In the genomic region with DNA sequence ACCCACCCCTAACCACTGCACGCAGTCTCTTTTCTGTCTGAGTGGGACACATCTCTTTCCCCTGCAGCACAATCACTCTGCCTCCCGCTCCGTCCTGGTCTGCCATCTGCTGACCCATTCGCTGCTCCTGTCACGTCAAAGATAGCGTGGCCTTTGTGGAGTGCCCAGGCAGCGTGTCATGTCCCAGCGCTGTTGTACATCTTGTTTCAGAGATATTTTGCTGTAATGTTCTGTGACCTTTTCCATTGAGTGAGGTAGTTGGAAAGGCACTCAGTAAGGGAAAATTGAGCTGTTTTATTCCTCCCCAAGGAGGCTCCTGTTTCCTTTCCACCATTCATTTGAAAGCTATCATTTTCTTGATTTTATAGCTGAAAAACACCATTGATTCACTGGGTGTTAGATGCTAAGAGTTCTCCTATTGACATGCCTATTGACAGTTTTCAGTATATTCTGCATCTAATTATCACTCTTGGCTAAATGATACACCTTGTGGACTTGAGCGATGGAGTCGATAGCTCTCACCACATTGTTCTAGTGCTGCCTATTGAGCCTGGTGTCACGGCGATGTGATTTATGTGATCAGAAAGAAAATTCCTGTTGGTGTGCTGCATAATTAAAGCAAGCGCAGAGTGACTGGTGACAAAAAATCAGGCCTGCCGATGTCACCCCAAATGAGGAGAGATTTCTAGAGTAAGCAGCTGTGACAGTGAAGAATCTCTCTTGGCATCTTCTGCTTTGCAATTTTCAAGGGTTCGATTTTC, we compare ENCODE assay signal across 23 cellular contexts.
DNase-seq lines count a peak whose midpoint lies in the region; ATAC-seq, FAIRE-seq and TF ChIP-seq lines count a peak whose summit lies in the region.
"Had no signal": no experiment of that assay in that cellular context is flagged by ENCODE, and none has a peak within 500 bp of the region (broad histone marks: within the 10 kb centered on the region; RNA-seq: fewer than 3 reads in every experiment).

No MANE protein-coding gene starts in this region.

- intact Hi-C loops in Right ventricle myocardium inferior (cut with DNase I): no loop called here
- intact Hi-C loops in left ventricle myocardium inferior (cut with micrococcal nuclease): no loop called here

- H3K27me3 Mint-ChIP-seq in endothelial cell (ENCODE audit: unreplicated experiment): peaks cover 5% of the 10 kb centered on the region
- peaks cover 5% of the 10 kb centered on the region for H3K27me3 Mint-ChIP-seq in neural crest cell (ENCODE audit: low read depth)

- no peak overlapping the region for H3K4me3 ChIP-seq in left ventricle myocardium inferior
- H3K4me3 ChIP-seq: A549, ascending aorta, BLaER1, esophagus squamous epithelium, vagina had no signal

- H3K36me3 Mint-ChIP-seq in endothelial cell (ENCODE audit: low read depth, unreplicated experiment) (no peaks in the 10 kb centered on the region), neural crest cell (ENCODE audit: low read depth) (no peaks in the 10 kb centered on the region)
- H3K36me3 Mint-ChIP-seq: activated naive CD4-positive, alpha-beta T cell treated with anti-CD3 and anti-CD28 coated beads, Interleukin-2, amount 50 U/mL, for 24 hours had no signal

- no peaks in the 10 kb centered on the region for H3K9me3 ChIP-seq in left ventricle myocardium inferior (replicated peaks)
- H3K9me3 ChIP-seq: A549, ascending aorta, BLaER1, esophagus squamous epithelium, vagina had no signal

- DNase-seq in Right ventricle myocardium inferior (ENCODE audit: missing footprints) (no peak), left ventricle myocardium inferior (no peak), endothelial cell (ENCODE audit: low spot score) (no peak), neural crest cell (ENCODE audit: low read depth, low spot score) (no peak), urothelium cell line (ENCODE audit: low spot score) (no peak), KG1 (lab: John Stamatoyannopoulos, UW) (no peak), NCI-H2029 treated with DMSO at 0.1 percent for 48 hours (lab: John Stamatoyannopoulos, UW) (no peak), RCC 7860 (ENCODE audit: low spot score) (no peak)
- DNase-seq: activated CD4-positive, alpha-beta T cell treated with anti-CD3 and anti-CD28 coated beads for 1 hour; activated T-cell treated with anti-CD3 and anti-CD28 coated beads, Interleukin-2, amount 50 U/mL, for 72 hours; effector CD8-positive, alpha-beta T cell; esophagus squamous epithelium; Kasumi-1; NCI-H1105; NCI-H510A; retina had no signal

- no peaks in the 10 kb centered on the region for H3K36me3 ChIP-seq in left ventricle myocardium inferior
- H3K36me3 ChIP-seq: ascending aorta, BLaER1, esophagus squamous epithelium, vagina had no signal

- H3K9me3 Mint-ChIP-seq in endothelial cell (ENCODE audit: unreplicated experiment) (no peaks in the 10 kb centered on the region), neural crest cell (peaks cover 2% of the 10 kb centered on the region)
- H3K9me3 Mint-ChIP-seq: activated naive CD4-positive, alpha-beta T cell treated with anti-CD3 and anti-CD28 coated beads, Interleukin-2, amount 50 U/mL, for 24 hours; activated T-cell treated with anti-CD3 and anti-CD28 coated beads, Interleukin-2, amount 50 U/mL, for 72 hours had no signal

- H3K4me1 Mint-ChIP-seq in endothelial cell (ENCODE audit: unreplicated experiment) (no peaks in the 10 kb centered on the region), neural crest cell (peaks cover 17% of the 10 kb centered on the region)
- H3K4me1 Mint-ChIP-seq: activated naive CD4-positive, alpha-beta T cell treated with anti-CD3 and anti-CD28 coated beads, Interleukin-2, amount 50 U/mL, for 24 hours had no signal

- TF ChIP-seq CTCF in left ventricle myocardium inferior (IDR thresholded peaks at IDR 0.05; ENCODE audit: borderline replicate concordance) (no peak), endothelial cell (IDR thresholded peaks at IDR 0.05; ENCODE audit: unreplicated experiment) (no peak), neural crest cell (conservative IDR thresholded peaks at IDR 0.05) (no peak)

- no peak overlapping the region for H3K4me3 Mint-ChIP-seq in endothelial cell (ENCODE audit: unreplicated experiment)
- H3K4me3 Mint-ChIP-seq in neural crest cell: no peak overlapping the region
- H3K4me3 Mint-ChIP-seq: activated naive CD4-positive, alpha-beta T cell treated with anti-CD3 and anti-CD28 coated beads, Interleukin-2, amount 50 U/mL, for 24 hours; activated T-cell treated with anti-CD3 and anti-CD28 coated beads, Interleukin-2, amount 50 U/mL, for 72 hours had no signal

- H3K27ac Mint-ChIP-seq in endothelial cell (ENCODE audit: unreplicated experiment): peak overlapping the region; percentile 72
- H3K27ac Mint-ChIP-seq in neural crest cell (ENCODE audit: unreplicated experiment): peak overlapping the region; percentile 8
- H3K27ac Mint-ChIP-seq: activated naive CD4-positive, alpha-beta T cell treated with anti-CD3 and anti-CD28 coated beads, Interleukin-2, amount 50 U/mL, for 24 hours; activated T-cell treated with anti-CD3 and anti-CD28 coated beads, Interleukin-2, amount 50 U/mL, for 72 hours had no signal

- ATAC-seq in Right ventricle myocardium inferior: peak; percentile 65
- ATAC-seq: A549; activated T-cell treated with anti-CD3 and anti-CD28 coated beads, Interleukin-2, amount 50 U/mL, for 72 hours; HCT116 had no signal

- FAIRE-seq in urothelium cell line (lab: Jason Lieb, UNC): peak; percentile 35
- no peak for FAIRE-seq in RCC 7860 (lab: Jason Lieb, UNC)
- FAIRE-seq: A549 had no signal

- no peaks in the 10 kb centered on the region for H3K4me1 ChIP-seq in left ventricle myocardium inferior
- H3K4me1 ChIP-seq: A549, ascending aorta, BLaER1, esophagus squamous epithelium, vagina had no signal

- no peaks in the 10 kb centered on the region for H3K27me3 ChIP-seq in left ventricle myocardium inferior (ENCODE audit: low read depth)
- H3K27me3 ChIP-seq: ascending aorta, BLaER1, esophagus squamous epithelium, vagina had no signal

- H3K27ac ChIP-seq in left ventricle myocardium inferior (replicated peaks): no peak overlapping the region
- H3K27ac ChIP-seq: A549, ascending aorta, BLaER1, esophagus squamous epithelium, RWPE1, vagina had no signal
